ENCODE assay signal across 8 cellular contexts in genomic region chr1:21295059-21295401, GRCh38. TPM values are rescaled to one million over a fixed set of nuclear protein-coding genes. Genes with fewer than 3 reads are reported as not detected.
DNase-seq lines count a peak whose midpoint lies in the region; ATAC-seq and TF ChIP-seq lines count a peak whose summit lies in the region.

No MANE protein-coding gene starts in this region.

- DNase-seq in T follicular helper cell (ENCODE audit: low read depth) (peak; percentile 29), nucleus accumbens (lab: John Stamatoyannopoulos, UW) (no peak), hepatocyte (ENCODE audit: low spot score) (no peak), aorta (no peak)
- DNase-seq in stimulated activated CD4-positive, alpha-beta T cell treated with anti-CD3 and anti-CD28 coated beads, Interleukin-4, amount 100 ng/mL, for 48 hours (ENCODE audit: low read depth in 2 of 2) = peak; percentile 19 to 53
- no peak for DNase-seq in effector CD8-positive, alpha-beta T cell (lab: John Stamatoyannopoulos, UW)

- H3K27me3 Mint-ChIP-seq in dendritic cell treated with granulocyte-macrophage colony-stimulating factor and Interleukin-4, amounts not matched to agents 40 ng/mL and 50 ng/mL, for 4 days = peaks cover 43% of the 10 kb centered on the region

- H3K9me3 ChIP-seq in HEK293 (ENCODE audit: control insufficient read depth, insufficient read depth, low read depth, low read length) = no peaks in the 10 kb centered on the region
- no peaks in the 10 kb centered on the region for H3K9me3 ChIP-seq in hepatocyte (ENCODE audit: low read depth)
- H3K9me3 ChIP-seq in aorta (ENCODE audit: control insufficient read depth, low read length) = no peaks in the 10 kb centered on the region

- no peak overlapping the region for H2AFZ ChIP-seq in hepatocyte

- peaks cover 3% of the 10 kb centered on the region for H4K20me1 ChIP-seq in hepatocyte (ENCODE audit: insufficient read depth, poor library complexity, severe bottlenecking)

- H3K27me3 ChIP-seq in hepatocyte = no peaks in the 10 kb centered on the region
- no peaks in the 10 kb centered on the region for H3K27me3 ChIP-seq in aorta (ENCODE audit: control insufficient read depth in 1 of 2, insufficient read depth in 2 of 2, low read length in 1 of 2)

- no peak overlapping the region for H3K4me3 Mint-ChIP-seq in dendritic cell treated with granulocyte-macrophage colony-stimulating factor and Interleukin-4, amounts not matched to agents 40 ng/mL and 50 ng/mL, for 4 days

- H3K4me1 ChIP-seq in HEK293 (ENCODE audit: control insufficient read depth, insufficient read depth, low read length) = peaks cover 5% of the 10 kb centered on the region; the same call in 1 of the 2 replicates
- peaks cover 22% of the 10 kb centered on the region for H3K4me1 ChIP-seq in hepatocyte (ENCODE audit: insufficient read depth)
- no peaks in the 10 kb centered on the region for H3K4me1 ChIP-seq in aorta (ENCODE audit: control insufficient read depth in 1 of 2, insufficient read depth in 2 of 2, low read length in 2 of 2)

- intact Hi-C loops in dendritic cell treated with granulocyte-macrophage colony-stimulating factor and Interleukin-4, amounts not matched to agents 40 ng/mL and 50 ng/mL, for 4 days (cut with micrococcal nuclease) = no loop called here
- intact Hi-C loops in aorta (cut with DNase I) = no loop called here

- H3K27ac ChIP-seq in HEK293 (ENCODE audit: extremely low read depth, low read depth, low read length) (no peak overlapping the region), hepatocyte (no peak overlapping the region), aorta (ENCODE audit: low read depth in 1 of 2, low read length in 2 of 2) (no peak overlapping the region)

- TF ChIP-seq CTCF in HEK293 (tag by site-specific recombination; IDR thresholded peaks at IDR 0.05) = no peak
- no peak for TF ChIP-seq CTCF in hepatocyte (IDR thresholded peaks at IDR 0.05; ENCODE audit: poor library complexity)

- H3K4me3 ChIP-seq in HEK293 (ENCODE audit: low read depth, low read length) (no peak overlapping the region), hepatocyte (no peak overlapping the region), aorta (ENCODE audit: low read length in 2 of 2) (no peak overlapping the region)

- no peaks in the 10 kb centered on the region for H3K36me3 Mint-ChIP-seq in dendritic cell treated with granulocyte-macrophage colony-stimulating factor and Interleukin-4, amounts not matched to agents 40 ng/mL and 50 ng/mL, for 4 days (ENCODE audit: low read depth)

- H3K9me2 ChIP-seq in hepatocyte (replicated peaks; ENCODE audit: insufficient read depth) = no peaks in the 10 kb centered on the region

- H3K9me3 Mint-ChIP-seq in dendritic cell treated with granulocyte-macrophage colony-stimulating factor and Interleukin-4, amounts not matched to agents 40 ng/mL and 50 ng/mL, for 4 days = no peaks in the 10 kb centered on the region

- 100% methylated on average over 1 of the region's 1 CpG for WGBS in hepatocyte (ENCODE audit: low lambda C conversion rate, missing lambda C conversion rate)
- WGBS in aorta, 2 donors = 83 to 93% methylated on average over 1 of the region's 1 CpG

- no peak for ATAC-seq in aorta (ENCODE audit: low FRiP score)

- no peaks in the 10 kb centered on the region for H3K36me3 ChIP-seq in HEK293 (ENCODE audit: control insufficient read depth in 2 of 2, insufficient read depth in 1 of 2, low read length in 2 of 2)
- H3K36me3 ChIP-seq in hepatocyte (replicated peaks; ENCODE audit: insufficient read depth, low read depth) = no peaks in the 10 kb centered on the region
- no peaks in the 10 kb centered on the region for H3K36me3 ChIP-seq in aorta (ENCODE audit: control insufficient read depth in 1 of 2, insufficient read depth in 2 of 2, low read length in 1 of 2)

- H3K79me2 ChIP-seq in hepatocyte = peaks cover 90% of the 10 kb centered on the region

- peaks cover 69% of the 10 kb centered on the region for H3K4me1 Mint-ChIP-seq in dendritic cell treated with granulocyte-macrophage colony-stimulating factor and Interleukin-4, amounts not matched to agents 40 ng/mL and 50 ng/mL, for 4 days (ENCODE audit: low read depth)

- CTCF ChIA-PET in HEK293 (lab: Yijun Ruan, JAX) = interaction anchor here (1.3 to 1.4 kb wide), 2 partner anchors 25 to 63 kb away, joined by 4 to 6 read pairs; no protein-coding TSS in a partner anchor

- H3K27ac Mint-ChIP-seq in dendritic cell treated with granulocyte-macrophage colony-stimulating factor and Interleukin-4, amounts not matched to agents 40 ng/mL and 50 ng/mL, for 4 days = peak overlapping the region; percentile 70

- no peak overlapping the region for H3K4me2 ChIP-seq in hepatocyte

- POLR2A ChIA-PET in HEK293 (lab: Yijun Ruan, JAX) = no interaction called here

TF ChIP-seq in HEK293, 187 proteins besides CTCF, POLR2A, EP300 and RAD21 (continues in another document):
- TF ChIP-seq ZNF19 (tag by site-specific recombination; IDR thresholded peaks at IDR 0.05; ENCODE audit: low read depth) = no peak
- TF ChIP-seq, protein P1, sequence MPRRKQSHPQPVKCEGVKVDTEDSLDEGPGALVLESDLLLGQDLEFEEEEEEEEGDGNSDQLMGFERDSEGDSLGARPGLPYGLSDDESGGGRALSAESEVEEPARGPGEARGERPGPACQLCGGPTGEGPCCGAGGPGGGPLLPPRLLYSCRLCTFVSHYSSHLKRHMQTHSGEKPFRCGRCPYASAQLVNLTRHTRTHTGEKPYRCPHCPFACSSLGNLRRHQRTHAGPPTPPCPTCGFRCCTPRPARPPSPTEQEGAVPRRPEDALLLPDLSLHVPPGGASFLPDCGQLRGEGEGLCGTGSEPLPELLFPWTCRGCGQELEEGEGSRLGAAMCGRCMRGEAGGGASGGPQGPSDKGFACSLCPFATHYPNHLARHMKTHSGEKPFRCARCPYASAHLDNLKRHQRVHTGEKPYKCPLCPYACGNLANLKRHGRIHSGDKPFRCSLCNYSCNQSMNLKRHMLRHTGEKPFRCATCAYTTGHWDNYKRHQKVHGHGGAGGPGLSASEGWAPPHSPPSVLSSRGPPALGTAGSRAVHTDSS (tag by site-specific recombination; IDR thresholded peaks at IDR 0.05) = peak; percentile 71
- TF ChIP-seq ZNF391 (tag by site-specific recombination; IDR thresholded peaks at IDR 0.05; ENCODE audit: borderline replicate concordance, low read depth) = no peak
- TF ChIP-seq ZNF626 (tag by site-specific recombination; IDR thresholded peaks at IDR 0.05) = no peak
- no peak for TF ChIP-seq SCRT1 (tag by site-specific recombination; IDR thresholded peaks at IDR 0.05; ENCODE audit: borderline replicate concordance)
- TF ChIP-seq KLF7 (tag by site-specific recombination; IDR thresholded peaks at IDR 0.05; ENCODE audit: borderline replicate concordance) = no peak
- TF ChIP-seq, protein P2, sequence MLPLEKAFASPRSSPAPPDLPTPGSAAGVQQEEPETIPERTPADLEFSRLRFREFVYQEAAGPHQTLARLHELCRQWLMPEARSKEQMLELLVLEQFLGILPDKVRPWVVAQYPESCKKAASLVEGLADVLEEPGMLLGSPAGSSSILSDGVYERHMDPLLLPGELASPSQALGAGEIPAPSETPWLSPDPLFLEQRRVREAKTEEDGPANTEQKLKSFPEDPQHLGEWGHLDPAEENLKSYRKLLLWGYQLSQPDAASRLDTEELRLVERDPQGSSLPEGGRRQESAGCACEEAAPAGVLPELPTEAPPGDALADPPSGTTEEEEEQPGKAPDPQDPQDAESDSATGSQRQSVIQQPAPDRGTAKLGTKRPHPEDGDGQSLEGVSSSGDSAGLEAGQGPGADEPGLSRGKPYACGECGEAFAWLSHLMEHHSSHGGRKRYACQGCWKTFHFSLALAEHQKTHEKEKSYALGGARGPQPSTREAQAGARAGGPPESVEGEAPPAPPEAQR (tag by site-specific recombination; IDR thresholded peaks at IDR 0.05) = no peak
- TF ChIP-seq ZNF677 (tag by site-specific recombination; IDR thresholded peaks at IDR 0.05) = no peak
- TF ChIP-seq TCF7L2 (IDR thresholded peaks at IDR 0.05; ENCODE audit: borderline replicate concordance, low read depth, low read length) = no peak
- TF ChIP-seq GLIS2 (tag by site-specific recombination; IDR thresholded peaks at IDR 0.05) = no peak
- TF ChIP-seq ZNF211 (tag by site-specific recombination; IDR thresholded peaks at IDR 0.05; ENCODE audit: low read depth) = no peak
- no peak for TF ChIP-seq ZNF48 (tag by site-specific recombination; IDR thresholded peaks at IDR 0.05)
- no peak for TF ChIP-seq OVOL3 (tag by site-specific recombination; IDR thresholded peaks at IDR 0.05)
- TF ChIP-seq PATZ1 (tag by site-specific recombination; IDR thresholded peaks at IDR 0.05) = peak; percentile 34; the same call in 1 of the 2 replicates
- no peak for TF ChIP-seq ZNF521 (tag by site-specific recombination; IDR thresholded peaks at IDR 0.05)
- TF ChIP-seq MYNN (tag by site-specific recombination; IDR thresholded peaks at IDR 0.05; ENCODE audit: borderline replicate concordance) = no peak
- TF ChIP-seq EGR2 (tag by site-specific recombination; IDR thresholded peaks at IDR 0.05; ENCODE audit: low read depth) = 0 out of 2 replicates have a peak, but pooled peaks have one; percentile 19

RNA-seq across cellular contexts. Expression of gene ECE1, which starts 4.8 kb away (rescaled TPM):
- 35.1 and 60.8 TPM in 2 replicates for total RNA-seq in hepatocyte
- polyA plus RNA-seq in hepatocyte = 84.4 and 90.6 TPM in 2 replicates
- 100 to 1,000 TPM; 135 to 155 TPM for total RNA-seq in aorta
- 100 to 1,000 TPM in 1 of 2 donors, 10 to 100 TPM in 1; 12.1 to 112 TPM for polyA plus RNA-seq in aorta

Comparison
In these comparisons a context has a peak if more than half of its experiments do, and no peak if none do; other contexts are left out.
1. DNase-seq: peak in T follicular helper cell (single experiment) and stimulated activated CD4-positive, alpha-beta T cell treated with anti-CD3 and anti-CD28 coated beads, Interleukin-4, amount 100 ng/mL, for 48 hours (2 of 2); none in nucleus accumbens (0 of 56), hepatocyte (single experiment), effector CD8-positive, alpha-beta T cell (single experiment) and aorta (0 of 2).